1 cellular context compared by ENCODE assay signal in genomic region chr14:102185360-102185759, GRCh38.
A peak's percentile ranks its signal among the peaks of the same experiment; 100 is the strongest.
TF ChIP-seq lines count a peak whose summit lies in the region.

No MANE protein-coding gene starts in this region.

TF ChIP-seq in K562, 482 proteins besides CTCF, POLR2A, EP300 and RAD21 (continued from another document and continues in another):
- no peak for TF ChIP-seq CBFA2T3 (IDR thresholded peaks at IDR 0.05)
- TF ChIP-seq ZNF584 (CRISPR knock-in tag; IDR thresholded peaks at IDR 0.05; ENCODE audit: low read depth): no peak
- no peak for TF ChIP-seq PML (IDR thresholded peaks at IDR 0.05; ENCODE audit: low read length)
- no peak for TF ChIP-seq DEAF1 (CRISPR knock-in tag; IDR thresholded peaks at IDR 0.05)
- no peak for TF ChIP-seq ZMIZ1 (IDR thresholded peaks at IDR 0.05; ENCODE audit: low read depth in 2 of 2, low read length in 2 of 2)
- TF ChIP-seq THRAP3 (IDR thresholded peaks at IDR 0.05; ENCODE audit: borderline replicate concordance): no peak
- peak; percentile 42; the same call in 1 of the 2 replicates for TF ChIP-seq CEBPG (CRISPR knock-in tag; IDR thresholded peaks at IDR 0.05)
- peak in 1 of 2 experiments; percentile 28; a peak in 1 of 4 replicates for TF ChIP-seq CEBPG (tag; conservative IDR thresholded peaks at IDR 0.05 in 1 of 2, IDR thresholded peaks at IDR 0.05 in 1 of 2)
- TF ChIP-seq MGA (IDR thresholded peaks at IDR 0.05): 0 out of 2 replicates have a peak, but pooled peaks have one; percentile 24
- TF ChIP-seq FOXJ2 (tag; IDR thresholded peaks at IDR 0.05): no peak
- TF ChIP-seq NFXL1 (CRISPR knock-in tag; IDR thresholded peaks at IDR 0.05): no peak
- no peak for TF ChIP-seq TCF7 (IDR thresholded peaks at IDR 0.05; ENCODE audit: borderline replicate concordance)
- no peak for TF ChIP-seq BDP1 (IDR thresholded peaks at IDR 0.05; ENCODE audit: insufficient read depth, insufficient read length)
- TF ChIP-seq HINFP (tag; conservative IDR thresholded peaks at IDR 0.05; ENCODE audit: low read depth): no peak
- peak; percentile 2; the same call in 1 of the 2 replicates for TF ChIP-seq JUND (IDR thresholded peaks at IDR 0.05; ENCODE audit: borderline replicate concordance, low read depth, low read length)
- TF ChIP-seq JUND (tag; IDR thresholded peaks at IDR 0.05; ENCODE audit: borderline replicate concordance, low read depth, low read length): no peak
- TF ChIP-seq ATF3 (IDR thresholded peaks at IDR 0.05): peak; percentile 78
- no peak for TF ChIP-seq ATF3 (CRISPR knock-in tag; conservative IDR thresholded peaks at IDR 0.05)
- no peak for TF ChIP-seq ZNF253 (CRISPR knock-in tag; conservative IDR thresholded peaks at IDR 0.05)
- no peak for TF ChIP-seq NBN (IDR thresholded peaks at IDR 0.05; ENCODE audit: low read depth)
- TF ChIP-seq MYBL2 (IDR thresholded peaks at IDR 0.05; ENCODE audit: low read depth): no peak
- no peak for TF ChIP-seq MYBL2 (CRISPR knock-in tag; IDR thresholded peaks at IDR 0.05; ENCODE audit: borderline replicate concordance)
- TF ChIP-seq ZNF75A (CRISPR knock-in tag; IDR thresholded peaks at IDR 0.05): no peak
- TF ChIP-seq ZNF79 (CRISPR knock-in tag; IDR thresholded peaks at IDR 0.05; ENCODE audit: low read depth): no peak
- no peak for TF ChIP-seq ZNF24 (IDR thresholded peaks at IDR 0.05)
- peak; percentile 47; the same call in 1 of the 2 replicates for TF ChIP-seq MYC (IDR thresholded peaks at IDR 0.05; ENCODE audit: low read depth, low read length)
- TF ChIP-seq MYC (CRISPR knock-in tag; IDR thresholded peaks at IDR 0.05; ENCODE audit: borderline replicate concordance, low read depth): no peak
- no peak for TF ChIP-seq ZNF780A (CRISPR knock-in tag; IDR thresholded peaks at IDR 0.05)
- no peak for TF ChIP-seq GTF2F1 (IDR thresholded peaks at IDR 0.05; ENCODE audit: low read depth, low read length)
- TF ChIP-seq DACH1 (IDR thresholded peaks at IDR 0.05; ENCODE audit: partially characterized antibody): no peak
- no peak for TF ChIP-seq E2F5 (CRISPR knock-in tag; IDR thresholded peaks at IDR 0.05)
- no peak for TF ChIP-seq CHD4 (IDR thresholded peaks at IDR 0.05; ENCODE audit: insufficient read depth, insufficient replicate concordance, low read depth, low read length, poor library complexity, severe bottlenecking)
- TF ChIP-seq HMGXB4 (CRISPR knock-in tag; IDR thresholded peaks at IDR 0.05): no peak
- TF ChIP-seq EP400 (IDR thresholded peaks at IDR 0.05): peak; percentile 40; the same call in 1 of the 2 replicates
- 0 out of 4 replicates have a peak, but pooled peaks of 1 of the 2 experiments have one; percentile 19 for TF ChIP-seq FOXA3 (CRISPR knock-in tag; conservative IDR thresholded peaks at IDR 0.05 in 1 of 2, IDR thresholded peaks at IDR 0.05 in 1 of 2)
- TF ChIP-seq CBX8 (IDR thresholded peaks at IDR 0.05; ENCODE audit: borderline replicate concordance, extremely low read depth, low read depth, low read length, poor library complexity, severe bottlenecking): no peak
- no peak for TF ChIP-seq RBBP5 (IDR thresholded peaks at IDR 0.05; ENCODE audit: borderline replicate concordance, insufficient read depth, low read length, poor library complexity, severe bottlenecking)
- no peak for TF ChIP-seq TRIM24 (IDR thresholded peaks at IDR 0.05)
- no peak for TF ChIP-seq E2F3 (CRISPR knock-in tag; IDR thresholded peaks at IDR 0.05)
- no peak for TF ChIP-seq POU5F1 (IDR thresholded peaks at IDR 0.05; ENCODE audit: borderline replicate concordance, low read depth, low read length, partially characterized antibody)
- no peak for TF ChIP-seq MAFK (IDR thresholded peaks at IDR 0.05; ENCODE audit: low read length)
- no peak for TF ChIP-seq FOSL1 (tag; conservative IDR thresholded peaks at IDR 0.05)
- TF ChIP-seq RHOXF2B (CRISPR knock-in tag; conservative IDR thresholded peaks at IDR 0.05): no peak
- no peak for TF ChIP-seq TAL1 (IDR thresholded peaks at IDR 0.05)
